In genomic region chr1:89454845-89455521, GRCh38 we compare ENCODE assay signal across 8 cellular contexts.
DNase-seq lines count a peak whose midpoint lies in the region; ATAC-seq and TF ChIP-seq lines count a peak whose summit lies in the region.

No MANE protein-coding gene starts in this region.

- H3K27ac ChIP-seq in KMS-11: no peak overlapping the region

- H3K27me3 ChIP-seq in KMS-11 (ENCODE audit: insufficient read depth, low read depth): no peaks in the 10 kb centered on the region

- H3K27ac Mint-ChIP-seq in activated T-cell treated with anti-CD3 and anti-CD28 coated beads, Interleukin-2, amount 50 U/mL, for 72 hours: no peak overlapping the region
- H3K27ac Mint-ChIP-seq in progenitor cell of endocrine pancreas: no peak overlapping the region

- H3K4me1 Mint-ChIP-seq in activated T-cell treated with anti-CD3 and anti-CD28 coated beads, Interleukin-2, amount 50 U/mL, for 72 hours (ENCODE audit: low read depth): peaks cover 23% of the 10 kb centered on the region
- H3K4me1 Mint-ChIP-seq in progenitor cell of endocrine pancreas (ENCODE audit: low read depth): no peaks in the 10 kb centered on the region

- no peak overlapping the region for H2AFZ ChIP-seq in KMS-11 (ENCODE audit: low read depth)

- H3K9ac ChIP-seq in KMS-11: no peak overlapping the region

- no peaks in the 10 kb centered on the region for H3K79me2 ChIP-seq in KMS-11 (ENCODE audit: insufficient read depth, low read depth)

- no peaks in the 10 kb centered on the region for H3K36me3 Mint-ChIP-seq in activated T-cell treated with anti-CD3 and anti-CD28 coated beads, Interleukin-2, amount 50 U/mL, for 72 hours (ENCODE audit: insufficient read depth in 2 of 2)
- no peaks in the 10 kb centered on the region for H3K36me3 Mint-ChIP-seq in progenitor cell of endocrine pancreas (ENCODE audit: insufficient read depth)

- H4K20me1 ChIP-seq in KMS-11 (ENCODE audit: insufficient read depth): no peaks in the 10 kb centered on the region

- no peak overlapping the region for H3K4me2 ChIP-seq in KMS-11

- peak; percentile 44 to 65 for ATAC-seq in activated T-cell treated with anti-CD3 and anti-CD28 coated beads, Interleukin-2, amount 50 U/mL, for 72 hours (replicated peaks in 1 of 2)
- no peak for ATAC-seq in GM18498 (IDR thresholded peaks at IDR 0.05; ENCODE audit: unreplicated experiment)

- H3K4me1 ChIP-seq in KMS-11 (ENCODE audit: low read depth, poor library complexity, severe bottlenecking): no peaks in the 10 kb centered on the region

- H3K4me3 Mint-ChIP-seq in activated T-cell treated with anti-CD3 and anti-CD28 coated beads, Interleukin-2, amount 50 U/mL, for 72 hours: no peak overlapping the region
- no peak overlapping the region for H3K4me3 Mint-ChIP-seq in progenitor cell of endocrine pancreas (ENCODE audit: low read depth)

- TF ChIP-seq CTCF in KMS-11 (conservative IDR thresholded peaks at IDR 0.05; ENCODE audit: low read depth, low read length): peak; percentile 65
- peak; percentile 73 for TF ChIP-seq CTCF in progenitor cell of endocrine pancreas (IDR thresholded peaks at IDR 0.05; ENCODE audit: unreplicated experiment)

- peak; percentile 15 for DNase-seq in GF-D8 (lab: John Stamatoyannopoulos, UW)
- DNase-seq in OCI-M1 (lab: John Stamatoyannopoulos, UW): peak; percentile 86
- DNase-seq in activated T-cell treated with anti-CD3 and anti-CD28 coated beads, Interleukin-2, amount 50 U/mL, for 72 hours: peak; percentile 61 to 63
- peak; percentile 43 for DNase-seq in foreskin melanocyte
- DNase-seq in progenitor cell of endocrine pancreas (ENCODE audit: low spot score, unreplicated experiment): no peak
- DNase-seq in OCI-M2 (lab: John Stamatoyannopoulos, UW; ENCODE audit: unreplicated experiment): no peak

- H3K4me3 ChIP-seq in KMS-11 (IDR thresholded peaks at IDR 0.05; ENCODE audit: insufficient read depth, low read depth, low read length): no peak overlapping the region

- H3K9me3 Mint-ChIP-seq in activated T-cell treated with anti-CD3 and anti-CD28 coated beads, Interleukin-2, amount 50 U/mL, for 72 hours: no peaks in the 10 kb centered on the region
- H3K9me3 Mint-ChIP-seq in progenitor cell of endocrine pancreas (ENCODE audit: low read depth): no peaks in the 10 kb centered on the region

- peaks cover 64% of the 10 kb centered on the region for H3K27me3 Mint-ChIP-seq in activated T-cell treated with anti-CD3 and anti-CD28 coated beads, Interleukin-2, amount 50 U/mL, for 72 hours (ENCODE audit: low read depth)
- H3K27me3 Mint-ChIP-seq in progenitor cell of endocrine pancreas: no peaks in the 10 kb centered on the region

- no peaks in the 10 kb centered on the region for H3K36me3 ChIP-seq in KMS-11 (ENCODE audit: insufficient read depth)

Comparison
In these comparisons a context has a peak if more than half of its experiments do, and no peak if none do; other contexts are left out.
1. DNase-seq: peak in GF-D8 (single experiment), OCI-M1 (single experiment), activated T-cell treated with anti-CD3 and anti-CD28 coated beads, Interleukin-2, amount 50 U/mL, for 72 hours (2 of 2) and foreskin melanocyte (single experiment); none in progenitor cell of endocrine pancreas (single experiment) and OCI-M2 (single experiment).